ENCODE assay signal across 1 cellular context in genomic region chr20:62949887-62950286, GRCh38.
TF ChIP-seq lines count a peak whose summit lies in the region.

No MANE protein-coding gene starts in this region.

TF ChIP-seq in WTC11, 78 proteins besides CTCF, POLR2A, EP300 and RAD21 (continued from another document):
- TF ChIP-seq IRF1 (CRISPR knock-in tag; IDR thresholded peaks at IDR 0.05) (no peak), FOXP4 (CRISPR knock-in tag; IDR thresholded peaks at IDR 0.05) (no peak), PRDM15 (CRISPR knock-in tag; IDR thresholded peaks at IDR 0.05) (no peak), HMGA2 (CRISPR knock-in tag; IDR thresholded peaks at IDR 0.05) (no peak), E2F1 (CRISPR knock-in tag; IDR thresholded peaks at IDR 0.05) (no peak), ZNF671 (CRISPR knock-in tag; IDR thresholded peaks at IDR 0.05) (no peak), MYBL2 (CRISPR knock-in tag; IDR thresholded peaks at IDR 0.05) (no peak), TP53 (CRISPR knock-in tag; IDR thresholded peaks at IDR 0.05) (no peak), RORB (CRISPR knock-in tag; IDR thresholded peaks at IDR 0.05) (no peak), ZSCAN18 (CRISPR knock-in tag; IDR thresholded peaks at IDR 0.05) (no peak), MAX (CRISPR knock-in tag; IDR thresholded peaks at IDR 0.05) (no peak), ELF4 (CRISPR knock-in tag; IDR thresholded peaks at IDR 0.05; ENCODE audit: low read depth) (no peak), ETV6 (CRISPR knock-in tag; IDR thresholded peaks at IDR 0.05) (no peak), MXD4 (CRISPR knock-in tag; IDR thresholded peaks at IDR 0.05; ENCODE audit: borderline replicate concordance) (no peak), CDX4 (CRISPR knock-in tag; IDR thresholded peaks at IDR 0.05; ENCODE audit: borderline replicate concordance) (no peak)
